Comparison of ENCODE assay signal across 15 cellular contexts in genomic region chr3:187406927-187407326, GRCh38.
"Had no signal": no experiment of that assay in that cellular context is flagged by ENCODE, and none has a peak within 500 bp of the region (broad histone marks: within the 10 kb centered on the region; RNA-seq: fewer than 3 reads in every experiment).

No MANE protein-coding gene starts in this region.

- H3K4me2 ChIP-seq: hepatocyte had no signal

- H3K79me2 ChIP-seq: hepatocyte had no signal

- DNase-seq: activated CD4-positive, alpha-beta T cell treated with anti-CD3 and anti-CD28 coated beads, Interleukin-2, amount 50 U/mL, for 48 hours; activated CD8-positive, alpha-beta memory T cell treated with anti-CD3 and anti-CD28 coated beads, Interleukin-2, amount 10 ng/mL, durations not matched to agents 7 days and 5 days; activated naive CD4-positive, alpha-beta T cell treated with anti-CD3 and anti-CD28 coated beads, Interleukin-2, amount 10 ng/mL, durations not matched to agents 7 days and 5 days; activated T-cell treated with anti-CD3 and anti-CD28 coated beads, Interleukin-2, amount 50 U/mL, for 1 hour; cerebellar nuclear complex; dorsolateral prefrontal cortex; endodermal cell; islet precursor cell; mucosa of descending colon; naive thymus-derived CD4-positive, alpha-beta T cell; ovary; sigmoid colon; spleen; WERI-Rb-1 had no signal

- H3K27me3 ChIP-seq: hepatocyte, ovary, sigmoid colon had no signal

- H3K4me1 ChIP-seq: spleen had no signal

- H3K4me3 ChIP-seq: dorsolateral prefrontal cortex, hepatocyte, mucosa of descending colon, ovary, sigmoid colon, spleen had no signal

- H3K36me3 ChIP-seq: ovary, sigmoid colon, spleen, WERI-Rb-1 had no signal

- H3K27ac ChIP-seq: dorsolateral prefrontal cortex, hepatocyte, ovary, spleen, WERI-Rb-1 had no signal
